Comparison of ENCODE assay signal across 30 cellular contexts in the genomic region with DNA sequence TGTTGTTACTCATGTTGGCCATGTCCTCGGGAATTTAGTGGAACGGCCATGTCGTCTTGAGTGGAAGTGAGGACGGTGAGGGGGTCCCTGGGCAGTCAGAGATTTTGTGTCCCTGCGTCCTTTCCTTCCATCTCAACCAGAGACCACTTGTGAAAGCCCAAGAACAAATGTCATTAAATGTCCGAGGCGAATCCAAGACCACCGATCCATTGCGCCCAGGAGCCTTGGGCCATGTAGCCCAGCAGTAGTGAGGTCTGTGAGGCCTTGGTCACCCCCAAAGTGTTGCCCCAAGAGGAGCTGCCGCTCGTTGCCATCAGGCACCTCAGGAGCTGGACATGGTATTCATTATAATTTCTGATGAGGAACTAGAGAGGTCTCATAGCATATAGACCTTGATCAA. TPM values are rescaled to one million over a fixed set of nuclear protein-coding genes. Genes with fewer than 3 reads are reported as not detected.
"Had no signal": no experiment of that assay in that cellular context is flagged by ENCODE, and none has a peak within 500 bp of the region (broad histone marks: within the 10 kb centered on the region; RNA-seq: fewer than 3 reads in every experiment).

No MANE protein-coding gene starts in this region.

- H3K4me1 Mint-ChIP-seq: nephron progenitor cell, neural crest cell had no signal

- H3K27me3 Mint-ChIP-seq: naive thymus-derived CD8-positive, alpha-beta T cell; natural killer cell treated with Interleukin-12 subunit alpha and Interleukin-12 subunit beta and Interleukin-15 and Interleukin-18, amount 100 ng/mL, for 72 hours; stimulated activated memory B cell treated with anti-CD40 and anti-IgM and Interleukin-4, amounts not matched to agents 10 μg/mL and 1 μg/mL and 100 μg/mL, for 72 hours; stimulated activated naive CD8-positive, alpha-beta T cell treated with anti-CD3 and anti-CD28 coated beads, Interleukin-15, Interleukin-2, amounts not matched to agents 100 ng/mL and 50 ng/mL, for 24 hours had no signal

- H3K27ac ChIP-seq: neutrophil, ovary, parathyroid adenoma, psoas muscle, skin epidermis, spleen, stomach, thoracic aorta, thyroid gland, tibial nerve, upper lobe of left lung, vagina had no signal

- H3K36me3 ChIP-seq: neutrophil, ovary, spleen, stomach, thoracic aorta, thyroid gland, tibial nerve, upper lobe of left lung, vagina had no signal

- DNase-seq: naive thymus-derived CD8-positive, alpha-beta T cell; nephron progenitor cell; nucleus accumbens; ovary; posterior cingulate gyrus; psoas muscle; right cardiac atrium; spleen; stimulated activated CD4-positive, alpha-beta T cell treated with anti-CD3 and anti-CD28 coated beads, Interleukin-12 subunit alpha, Interleukin-12 subunit beta, amount 100 ng/mL, for 4 hours; stimulated activated CD4-positive, alpha-beta T cell treated with anti-CD3 and anti-CD28 coated beads, Interleukin-1b, Interleukin-23, amount 100 ng/mL, for 48 hours; stimulated activated CD4-positive, alpha-beta T cell treated with anti-CD3 and anti-CD28 coated beads, Interleukin-4, amount 100 ng/mL, for 1 hour; stimulated activated CD4-positive, alpha-beta T cell treated with anti-CD3 and anti-CD28 coated beads, Interleukin-4, amount 100 ng/mL, for 4 hours; stimulated activated CD8-positive, alpha-beta memory T cell treated with anti-CD3 and anti-CD28 coated beads, Interleukin-4, amount 100 ng/mL, for 48 hours; stimulated activated naive CD4-positive, alpha-beta T cell treated with Interleukin-2 at 50 U/mL for 16 hours; stomach; thyroid gland; upper lobe of left lung had no signal

- H3K27ac Mint-ChIP-seq: natural killer cell treated with Interleukin-12 subunit alpha and Interleukin-12 subunit beta and Interleukin-15 and Interleukin-18, amount 100 ng/mL, for 72 hours; nephron progenitor cell; progenitor cell of endocrine pancreas; stimulated activated memory B cell treated with anti-CD40 and anti-IgM and Interleukin-4, amounts not matched to agents 10 μg/mL and 1 μg/mL and 100 μg/mL, for 72 hours; stimulated activated naive CD8-positive, alpha-beta T cell treated with anti-CD3 and anti-CD28 coated beads, Interleukin-15, Interleukin-2, amounts not matched to agents 100 ng/mL and 50 ng/mL, for 24 hours had no signal

- H3K36me3 Mint-ChIP-seq: naive thymus-derived CD8-positive, alpha-beta T cell; natural killer cell treated with Interleukin-12 subunit alpha and Interleukin-12 subunit beta and Interleukin-15 and Interleukin-18, amount 100 ng/mL, for 72 hours; stimulated activated memory B cell treated with anti-CD40 and anti-IgM and Interleukin-4, amounts not matched to agents 10 μg/mL and 1 μg/mL and 100 μg/mL, for 72 hours had no signal

- H3K27me3 ChIP-seq: neutrophil, ovary, spleen, stomach, thyroid gland, tibial nerve, upper lobe of left lung, vagina had no signal

- H3K4me3 Mint-ChIP-seq: naive thymus-derived CD8-positive, alpha-beta T cell; natural killer cell treated with Interleukin-12 subunit alpha and Interleukin-12 subunit beta and Interleukin-15 and Interleukin-18, amount 100 ng/mL, for 72 hours; nephron progenitor cell; neural crest cell; stimulated activated memory B cell treated with anti-CD40 and anti-IgM and Interleukin-4, amounts not matched to agents 10 μg/mL and 1 μg/mL and 100 μg/mL, for 72 hours; stimulated activated naive CD8-positive, alpha-beta T cell treated with anti-CD3 and anti-CD28 coated beads, Interleukin-15, Interleukin-2, amounts not matched to agents 100 ng/mL and 50 ng/mL, for 24 hours had no signal

- H3K4me3 ChIP-seq: ovary, psoas muscle, skin epidermis, smooth muscle cell, spleen, stomach, thoracic aorta, thyroid gland, tibial nerve, upper lobe of left lung, vagina had no signal

- H3K9me3 Mint-ChIP-seq: naive thymus-derived CD8-positive, alpha-beta T cell; natural killer cell treated with Interleukin-12 subunit alpha and Interleukin-12 subunit beta and Interleukin-15 and Interleukin-18, amount 100 ng/mL, for 72 hours; nephron progenitor cell; neural crest cell; stimulated activated memory B cell treated with anti-CD40 and anti-IgM and Interleukin-4, amounts not matched to agents 10 μg/mL and 1 μg/mL and 100 μg/mL, for 72 hours; stimulated activated naive CD8-positive, alpha-beta T cell treated with anti-CD3 and anti-CD28 coated beads, Interleukin-15, Interleukin-2, amounts not matched to agents 100 ng/mL and 50 ng/mL, for 24 hours had no signal

- ATAC-seq: naive thymus-derived CD8-positive, alpha-beta T cell; natural killer cell treated with Interleukin-12 subunit alpha and Interleukin-12 subunit beta and Interleukin-15 and Interleukin-18, amount 100 ng/mL, for 72 hours; psoas muscle; right cardiac atrium; sciatic nerve; stimulated activated memory B cell treated with anti-CD40 and anti-IgM and Interleukin-4, amounts not matched to agents 10 μg/mL and 1 μg/mL and 100 μg/mL, for 72 hours had no signal

RNA-seq across cellular contexts. Expression of gene MCCD1, which starts 48.2 kb away (rescaled TPM):
- polyA plus RNA-seq: naive thymus-derived CD8-positive, alpha-beta T cell; ovary; psoas muscle; right cardiac atrium; smooth muscle cell; spleen; stomach had no signal
